In genomic region chr1:102628008-102628736, GRCh38 we compare ENCODE assay signal across 13 cellular contexts.
DNase-seq lines count a peak whose midpoint lies in the region; ATAC-seq, FAIRE-seq and TF ChIP-seq lines count a peak whose summit lies in the region.
"Had no signal": no experiment of that assay in that cellular context is flagged by ENCODE, and none has a peak within 500 bp of the region (broad histone marks: within the 10 kb centered on the region; RNA-seq: fewer than 3 reads in every experiment).

No MANE protein-coding gene starts in this region.

- H3K4me1 ChIP-seq in A549 (no peaks in the 10 kb centered on the region), kidney (ENCODE audit: control insufficient read depth in 1 of 2, insufficient read depth in 1 of 2, low read depth in 1 of 2, low read length in 2 of 2) (no peaks in the 10 kb centered on the region)
- H3K4me1 ChIP-seq: stomach had no signal

- WGBS in A549 (ENCODE audit: missing lambda C conversion rate) = 14% methylated on average over 6 of the region's 6 CpGs

- FAIRE-seq in A549 (lab: Jason Lieb, UNC) = no peak
- no peak for FAIRE-seq in kidney (lab: Jason Lieb, UNC)

- TF ChIP-seq CTCF in A549 (IDR thresholded peaks at IDR 0.05) (no peak), kidney (IDR thresholded peaks at IDR 0.05; ENCODE audit: borderline replicate concordance, extremely low read depth, insufficient read depth) (no peak)

- POLR2A ChIA-PET in A549 (lab: Yijun Ruan, JAX) = no interaction called here

- intact Hi-C loops in kidney (cut with DNase I) = no loop called here

- no peak for TF ChIP-seq RAD21 in A549 (conservative IDR thresholded peaks at IDR 0.05 in 1 of 2, IDR thresholded peaks at IDR 0.05 in 1 of 2)

- no peak for TF ChIP-seq EP300 in A549 (IDR thresholded peaks at IDR 0.05)

- no peak for TF ChIP-seq POLR2A in A549 (IDR thresholded peaks at IDR 0.05; ENCODE audit: low read length)

- H3K4me3 ChIP-seq in A549 (no peak overlapping the region), kidney (ENCODE audit: low read length in 2 of 2) (no peak overlapping the region)

- no peak overlapping the region for H3K27ac ChIP-seq in A549
- no peak overlapping the region for H3K27ac ChIP-seq in kidney (ENCODE audit: low read depth in 2 of 2, low read length in 2 of 2)
- H3K27ac ChIP-seq: stomach had no signal

- ATAC-seq in A549 = no peak
- ATAC-seq in GM18909 (IDR thresholded peaks at IDR 0.05; ENCODE audit: poor library complexity, unreplicated experiment) = no peak
- ATAC-seq: left lobe of liver had no signal

- CTCF ChIA-PET in A549 (lab: Yijun Ruan, JAX) = no interaction called here

- H3K4me2 ChIP-seq in A549 = no peak overlapping the region

- no peaks in the 10 kb centered on the region for H3K36me3 ChIP-seq in kidney (ENCODE audit: control insufficient read depth in 1 of 2, insufficient read depth in 2 of 2, low read length in 2 of 2)
- H3K36me3 ChIP-seq: stomach had no signal

- DNase-seq in A549 (ENCODE audit: low read depth in 1 of 2, low spot score in 1 of 2) = peak in 1 of 2 experiments; percentile 6
- peak; percentile 4 for DNase-seq in NCI-H1694 (lab: John Stamatoyannopoulos, UW)
- DNase-seq in SK-N-DZ (ENCODE audit: low spot score) = peak; percentile 49
- DNase-seq in iris pigment epithelial cell (ENCODE audit: low read depth) = peak; percentile 0
- DNase-seq in kidney = no peak
- no peak for DNase-seq in NOMO-1 (lab: John Stamatoyannopoulos, UW; ENCODE audit: unreplicated experiment in 2 of 2)
- DNase-seq in iPS-NIHi11 (ENCODE audit: low spot score) = no peak
- DNase-seq: activated CD4-positive, alpha-beta T cell treated with anti-CD3 and anti-CD28 coated beads, Interleukin-2, amount 50 U/mL, for 1 hour; NCI-H2029; stimulated activated CD4-positive, alpha-beta T cell treated with anti-CD3 and anti-CD28 coated beads, Interleukin-2, amount 100 ng/mL, for 24 hours; stomach had no signal

- H3K9ac ChIP-seq in kidney (ENCODE audit: low read length in 2 of 2) = no peak overlapping the region

- H3K9me3 ChIP-seq in A549 (no peaks in the 10 kb centered on the region), kidney (ENCODE audit: control insufficient read depth in 1 of 2, low read length in 2 of 2) (no peaks in the 10 kb centered on the region)
- H3K9me3 ChIP-seq: stomach had no signal

TF ChIP-seq in A549, 52 proteins besides CTCF, POLR2A, EP300 and RAD21:
- TF ChIP-seq CBX8 (IDR thresholded peaks at IDR 0.05) (no peak), MAFK (IDR thresholded peaks at IDR 0.05; ENCODE audit: partially characterized antibody) (peak; percentile 73)

Comparison
In these comparisons a context has a peak if more than half of its experiments do, and no peak if none do; other contexts are left out.
1. DNase-seq: peak in NCI-H1694 (single experiment), SK-N-DZ (single experiment) and iris pigment epithelial cell (single experiment); none in kidney (single experiment), NOMO-1 (0 of 2) and iPS-NIHi11 (single experiment).